Comparison of ENCODE assay signal across 11 cellular contexts in genomic region chr5:76074487-76074886, GRCh38. TPM values are rescaled to one million over a fixed set of nuclear protein-coding genes. Genes with fewer than 3 reads are reported as not detected.
A peak's percentile ranks its signal among the peaks of the same experiment; 100 is the strongest.
DNase-seq lines count a peak whose midpoint lies in the region; ATAC-seq, FAIRE-seq and TF ChIP-seq lines count a peak whose summit lies in the region.
"Had no signal": no experiment of that assay in that cellular context is flagged by ENCODE, and none has a peak within 500 bp of the region (broad histone marks: within the 10 kb centered on the region; RNA-seq: fewer than 3 reads in every experiment).

No MANE protein-coding gene starts in this region.

- in situ Hi-C loops in GM12878 (cut with MboI) = no loop called here

- intact Hi-C loops in GM12878 (cut with micrococcal nuclease; ENCODE audit: unreplicated experiment) (loop anchor here (1.0 to 10.0 kb wide), 4 partner anchors 100 to 510 kb away; no protein-coding TSS in a partner anchor), natural killer cell (cut with micrococcal nuclease) (loop anchor here (1.0 to 2.0 kb wide), 3 partner anchors 182 to 566 kb away; no protein-coding TSS in a partner anchor), posterior cingulate gyrus (cut with DNase I) (no loop called here)

- H3K36me3 ChIP-seq in GM12878 (ENCODE audit: control insufficient read depth in 2 of 2, insufficient read depth in 2 of 2, low read length in 1 of 2) = no peaks in the 10 kb centered on the region
- H3K36me3 ChIP-seq: neutrophil, thoracic aorta had no signal

- RAD21 ChIA-PET in GM12878 (lab: Charles Lee; ENCODE audit: unreplicated experiment) = interaction anchor here (1.0 to 1.9 kb wide), 6 partner anchors 72 to 509 kb away, joined by 3 to 11 read pairs (median 4); no protein-coding TSS in a partner anchor

- DNase-seq in GM10266 (ENCODE audit: extremely low spot score) (peak; percentile 36), LNCaP clone FGC (ENCODE audit: low read depth) (peak; percentile 3), GM12878 (ENCODE audit: low read depth, low spot score) (no peak), natural killer cell (no peak), posterior cingulate gyrus (no peak), ureter (ENCODE audit: low spot score) (no peak)

- H3K4me1 Mint-ChIP-seq in natural killer cell = no peaks in the 10 kb centered on the region

- SMC1A ChIA-PET in GM12878 (lab: Charles Lee; ENCODE audit: uncharacterized antibody, unreplicated experiment) = interaction anchor here (0.6 to 2.6 kb wide), 10 partner anchors 18 to 700 kb away, joined by 3 to 14 read pairs (median 4); no protein-coding TSS in a partner anchor

- FAIRE-seq in GM12878 (lab: Jason Lieb, UNC) = peak; percentile 71
- FAIRE-seq: colon had no signal

- no peaks in the 10 kb centered on the region for H3K9me3 Mint-ChIP-seq in natural killer cell

- peaks cover 0 to 4% of the 10 kb centered on the region in 2 experiments; a peak in 1 of 4 replicates for H3K27me3 ChIP-seq in GM12878 (replicated peaks in 1 of 2; ENCODE audit: control insufficient read depth in 2 of 2, insufficient read depth in 2 of 2, low read length in 1 of 2)

- no peak overlapping the region for H3K9ac ChIP-seq in GM12878 (ENCODE audit: control insufficient read depth, insufficient read depth, low read length)

- no peaks in the 10 kb centered on the region for H3K79me2 ChIP-seq in GM12878 (ENCODE audit: control insufficient read depth, insufficient read depth, low read length)

- POLR2A ChIA-PET in GM12878 (lab: Charles Lee) = no interaction called here

- H3K4me3 ChIP-seq in LNCaP clone FGC (ENCODE audit: low read depth, low read length) (no peak overlapping the region), GM12878 (no peak overlapping the region)
- H3K4me3 ChIP-seq: thoracic aorta had no signal

- H3K27ac ChIP-seq in GM12878 (ENCODE audit: control insufficient read depth, insufficient read depth) = no peak overlapping the region
- H3K27ac ChIP-seq: neutrophil, thoracic aorta had no signal

- no peak overlapping the region for H3K27ac Mint-ChIP-seq in natural killer cell

- peak; percentile 86 for ATAC-seq in GM12878
- peak; percentile 58 to 63 (median 62) for ATAC-seq in natural killer cell
- no peak for ATAC-seq in HG03354 (IDR thresholded peaks at IDR 0.05; ENCODE audit: poor library complexity, severe bottlenecking, unreplicated experiment)
- no peak for ATAC-seq in HG02981 (IDR thresholded peaks at IDR 0.05; ENCODE audit: unreplicated experiment)

- BruUV-seq in GM12878 (replicated peaks; lab: Mats Ljungman, UMichigan) = no TSS peak

- no peak overlapping the region for H3K4me2 ChIP-seq in GM12878 (ENCODE audit: control insufficient read depth, insufficient read depth)

- no peak for TF ChIP-seq POLR2A in GM12878 (IDR thresholded peaks at IDR 0.05; ENCODE audit: low read depth, low read length)

- H3K27me3 Mint-ChIP-seq in natural killer cell (ENCODE audit: low read depth in 2 of 2) = peaks cover 60 to 87% of the 10 kb centered on the region in 2 donors

- no peaks in the 10 kb centered on the region for H3K4me1 ChIP-seq in GM12878 (ENCODE audit: control insufficient read depth, insufficient read depth, low read length)

- whole genome bisulfite sequencing in GM12878 (ENCODE audit: insufficient coverage, insufficient replicate concordance, low lambda C conversion rate, missing lambda C conversion rate) = 35% methylated on average over 2 of the region's 2 CpGs

- peak; percentile 96 for TF ChIP-seq RAD21 in GM12878 (IDR thresholded peaks at IDR 0.05; ENCODE audit: insufficient read depth, low read depth, low read length)

- no peak overlapping the region for H3K4me3 Mint-ChIP-seq in natural killer cell

- no peaks in the 10 kb centered on the region for H3K36me3 Mint-ChIP-seq in natural killer cell

- no peaks in the 10 kb centered on the region for H4K20me1 ChIP-seq in GM12878 (ENCODE audit: control insufficient read depth, insufficient read depth)

- H2AFZ ChIP-seq in GM12878 (ENCODE audit: control insufficient read depth, low read depth, low read length) = no peak overlapping the region

- CTCF ChIA-PET in GM12878 (lab: Yijun Ruan, JAX) = interaction anchor here (0.8 to 2.7 kb wide), 11 partner anchors 29 to 838 kb away, joined by 3 to 9 read pairs (median 4); no protein-coding TSS in a partner anchor

- H3K9me3 ChIP-seq in GM12878 (replicated peaks; ENCODE audit: control insufficient read depth, insufficient read depth, low read length) = no peaks in the 10 kb centered on the region
- H3K9me3 ChIP-seq: neutrophil, thoracic aorta had no signal

- TF ChIP-seq CTCF in GM10266 (IDR thresholded peaks at IDR 0.05; ENCODE audit: control insufficient read depth, insufficient read depth, low read depth, missing control alignments) (peak; percentile 55), LNCaP clone FGC (IDR thresholded peaks at IDR 0.05; ENCODE audit: control insufficient read depth, extremely low read depth, insufficient read depth) (peak; percentile 82), GM12878 (IDR thresholded peaks at IDR 0.05 in 2 of 3, conservative IDR thresholded peaks at IDR 0.05 in 1 of 3; ENCODE audit: control insufficient read depth in 2 of 3, extremely low read depth in 1 of 3, insufficient read depth in 1 of 3, low read depth in 3 of 3, low read length in 3 of 3) (peak; percentile 69 to 88 (median 77)), natural killer cell (IDR thresholded peaks at IDR 0.05) (peak; percentile 45)

- no peak for TF ChIP-seq EP300 in GM12878 (IDR thresholded peaks at IDR 0.05; ENCODE audit: borderline replicate concordance in 1 of 2, control insufficient read depth in 1 of 2, low read depth in 2 of 2, low read length in 2 of 2)

TF ChIP-seq in GM12878, 131 proteins besides CTCF, POLR2A, EP300 and RAD21 (continues in another document):
- TF ChIP-seq SRF (IDR thresholded peaks at IDR 0.05; ENCODE audit: low read depth in 2 of 2, low read length in 2 of 2) = no peak
- TF ChIP-seq NBN (IDR thresholded peaks at IDR 0.05) = no peak
- no peak for TF ChIP-seq SUPT20H (IDR thresholded peaks at IDR 0.05; ENCODE audit: borderline replicate concordance, control insufficient read depth, low read depth, low read length)
- no peak for TF ChIP-seq ZNF384 (IDR thresholded peaks at IDR 0.05; ENCODE audit: borderline replicate concordance, low read depth, low read length)
- TF ChIP-seq NKRF (conservative IDR thresholded peaks at IDR 0.05) = no peak
- no peak for TF ChIP-seq GABPA (IDR thresholded peaks at IDR 0.05; ENCODE audit: low read depth)
- TF ChIP-seq YY1 (IDR thresholded peaks at IDR 0.05; ENCODE audit: low read depth, low read length) = peak; percentile 38; the same call in 1 of the 2 replicates
- no peak for TF ChIP-seq IRF3 (IDR thresholded peaks at IDR 0.05)
- TF ChIP-seq ZNF622 (IDR thresholded peaks at IDR 0.05) = no peak
- TF ChIP-seq MEF2B (IDR thresholded peaks at IDR 0.05; ENCODE audit: partially characterized antibody, poor library complexity, severe bottlenecking) = no peak
- TF ChIP-seq TCF7 (IDR thresholded peaks at IDR 0.05; ENCODE audit: borderline replicate concordance) = no peak
- no peak for TF ChIP-seq PML (IDR thresholded peaks at IDR 0.05; ENCODE audit: low read length)

RNA-seq across cellular contexts. Expression of gene SV2C, which starts 8.7 kb away (rescaled TPM):
- total RNA-seq in GM12878 (2013; cell fraction: nucleolus; rRNA removed) = 0.24 and 0.40 TPM in 2 replicates
- total RNA-seq in GM12878 (2014; rRNA removed) = 0.40 and 2.2 TPM in 2 replicates
- 0.94 and 0.97 TPM in 2 replicates for total RNA-seq in GM12878 (2014; rRNA removed; fragmentation: Illumina TruSeq; extraction: Trizol)
- total RNA-seq in GM12878 (2021) = 1.1 TPM in 2 replicates
- polyA plus RNA-seq in GM12878 (2011; ENCODE audit: low read depth) = 0.03 TPM
- polyA plus RNA-seq in GM12878 (2011; rRNA removed) = under 0.01 TPM in 1 of 2 replicates, not detected in the other
- not detected in 2 replicates for polyA plus RNA-seq in GM12878 (2011; cell fraction: cytosol; rRNA removed)
- not detected in 2 replicates for polyA plus RNA-seq in GM12878 (2011; cell fraction: nucleus; rRNA removed)
- polyA plus RNA-seq in GM12878 (2012) = 0.03 TPM in 2 replicates
- 0.76 and 0.81 TPM in 2 replicates for polyA plus RNA-seq in GM12878 (2014; fragmentation: Illumina TruSeq; extraction: Trizol)
- polyA plus RNA-seq in GM12878 (2014; fragmentation: Nextera tagmentation; extraction: Ambion mirVana) = under 1 TPM; 0.20 to 0.37 TPM
- polyA plus RNA-seq in GM12878 (2014; rRNA removed) = 0.60 and 0.69 TPM in 2 replicates
- 1 to 10 TPM in 1 of 2 experiments, under 1 TPM in 1; 0.56 to 1.0 TPM for polyA plus RNA-seq in GM12878 (2016; fragmentation: Nextera tagmentation; extraction: Ambion mirVana)
- polyA minus RNA-seq in GM12878 (2011; rRNA and poly(A)+ RNA removed) = not detected in 2 replicates
- polyA minus RNA-seq in GM12878 (2011; cell fraction: cytosol; rRNA and poly(A)+ RNA removed) = not detected in 2 replicates
- not detected in 2 replicates for polyA minus RNA-seq in GM12878 (2011; cell fraction: nucleus; rRNA and poly(A)+ RNA removed)
- total RNA-seq in natural killer cell = not detected
- total RNA-seq in ureter = 0.60 TPM

Comparison
In these comparisons a context has a peak if more than half of its experiments do, and no peak if none do; other contexts are left out.
1. DNase-seq: peak in GM10266 (single experiment) and LNCaP clone FGC (single experiment); none in GM12878 (single experiment), natural killer cell (single experiment), posterior cingulate gyrus (0 of 10) and ureter (single experiment).
2. ATAC-seq: peak in GM12878 (single experiment) and natural killer cell (3 of 3); none in HG03354 (single experiment) and HG02981 (single experiment).
3. Peak in every context shown above with its lines, with median percentiles within 50 percentile points of each other: CTCF ChIP-seq.